In genomic region chr5:138339464-138339863, GRCh38 we compare ENCODE assay signal across 1 cellular context.
TF ChIP-seq lines count a peak whose summit lies in the region.

No MANE protein-coding gene starts in this region.

TF ChIP-seq in HCT116, 20 proteins besides CTCF, POLR2A, EP300 and RAD21 (continued from another document):
- no peak for TF ChIP-seq REST (IDR thresholded peaks at IDR 0.05; ENCODE audit: low read depth)
- no peak for TF ChIP-seq SP1 (IDR thresholded peaks at IDR 0.05; ENCODE audit: low read depth)
- no peak for TF ChIP-seq EZH2phosphoT487 (IDR thresholded peaks at IDR 0.05; ENCODE audit: borderline replicate concordance)
- no peak for TF ChIP-seq ELF1 (IDR thresholded peaks at IDR 0.05; ENCODE audit: borderline replicate concordance, low read depth)
- TF ChIP-seq ZNF274 (IDR thresholded peaks at IDR 0.05; ENCODE audit: low read depth, low read length): no peak
- TF ChIP-seq CEBPB (IDR thresholded peaks at IDR 0.05; ENCODE audit: low read depth): no peak
- TF ChIP-seq ZFX (IDR thresholded peaks at IDR 0.05): no peak
- TF ChIP-seq EZH2 (IDR thresholded peaks at IDR 0.05): no peak
- no peak for TF ChIP-seq JUND (IDR thresholded peaks at IDR 0.05)
- TF ChIP-seq TCF7L2 (IDR thresholded peaks at IDR 0.05; ENCODE audit: borderline replicate concordance, extremely low read depth, insufficient read depth, insufficient read length): no peak
- no peak for TF ChIP-seq EGR1 (IDR thresholded peaks at IDR 0.05; ENCODE audit: low read depth)
- TF ChIP-seq MAX (IDR thresholded peaks at IDR 0.05): no peak
